Comparison of ENCODE assay signal across 8 cellular contexts in genomic region chr10:46841051-46841593, GRCh38.
A peak's percentile ranks its signal among the peaks of the same experiment; 100 is the strongest.
DNase-seq lines count a peak whose midpoint lies in the region; ATAC-seq and TF ChIP-seq lines count a peak whose summit lies in the region.
"Not testable (repeated sequence)": the region's sequence is repeated elsewhere in the genome, so short reads cannot be mapped to it uniquely, and the experiment has no call there.

No MANE protein-coding gene starts in this region.

- H3K4me1 ChIP-seq in Panc1 (ENCODE audit: control insufficient read depth, insufficient read depth, low read length); endodermal cell (ENCODE audit: control insufficient read depth, insufficient read depth, low read length); gastroesophageal sphincter; lower lobe of right lung; spleen; upper lobe of right lung: not testable (repeated sequence)

- H3K9me3 Mint-ChIP-seq in activated CD8-positive, alpha-beta memory T cell treated with anti-CD3 and anti-CD28 coated beads, Interleukin-2, amount 10 ng/mL, durations not matched to agents 7 days and 5 days (ENCODE audit: low read depth); endodermal cell: not testable (repeated sequence)

- not testable (repeated sequence) for H3K27me3 Mint-ChIP-seq in activated CD8-positive, alpha-beta memory T cell treated with anti-CD3 and anti-CD28 coated beads, Interleukin-2, amount 10 ng/mL, durations not matched to agents 7 days and 5 days; endodermal cell (ENCODE audit: insufficient read depth)

- ATAC-seq in Panc1: peak; percentile 65
- not testable (repeated sequence) for ATAC-seq in activated CD8-positive, alpha-beta memory T cell treated with anti-CD3 and anti-CD28 coated beads, Interleukin-2, amount 10 ng/mL, durations not matched to agents 7 days and 5 days
- ATAC-seq in gastroesophageal sphincter: peak; percentile 31
- peak; percentile 53 for ATAC-seq in left lobe of liver
- peak; percentile 36 to 51 for ATAC-seq in lower lobe of right lung
- peak; percentile 56 for ATAC-seq in upper lobe of right lung

- H3K27ac Mint-ChIP-seq in activated CD8-positive, alpha-beta memory T cell treated with anti-CD3 and anti-CD28 coated beads, Interleukin-2, amount 10 ng/mL, durations not matched to agents 7 days and 5 days; endodermal cell: not testable (repeated sequence)

- 94% methylated on average over 7 of the region's 10 CpGs; no CpG with 5 or more reads in 1 of the 2 experiments for WGBS in endodermal cell (ENCODE audit: insufficient coverage in 1 of 2, insufficient read length in 1 of 2), 2 experiments
- no CpG with 5 or more reads among the region's 10 CpGs for WGBS in gastroesophageal sphincter (ENCODE audit: low coverage in 1 of 2), 2 donors
- WGBS in spleen, 5 donors: 91 to 93% (median 92%) methylated on average over 5 to 10 of the region's 10 CpGs; no CpG with 5 or more reads in 2 of the 5 donors

- DNase-seq in Panc1 (ENCODE audit: low read depth, low spot score); left lobe of liver (ENCODE audit: low spot score); lower lobe of right lung; upper lobe of right lung: not testable (repeated sequence)
- DNase-seq in activated CD8-positive, alpha-beta memory T cell treated with anti-CD3 and anti-CD28 coated beads, Interleukin-2, amount 10 ng/mL, durations not matched to agents 7 days and 5 days: peak; percentile 40
- DNase-seq in endodermal cell (peak; percentile 21), spleen (peak; percentile 32)

- POLR2A ChIA-PET in Panc1 (lab: Charles Lee): not testable (repeated sequence)

- in situ Hi-C loops in Panc1 (cut with HindIII; ENCODE audit: low pct_unique_long_range_greater_than_20kb, low sequenced_read_pairs): not testable (repeated sequence)

- not testable (repeated sequence) for H3K36me3 Mint-ChIP-seq in activated CD8-positive, alpha-beta memory T cell treated with anti-CD3 and anti-CD28 coated beads, Interleukin-2, amount 10 ng/mL, durations not matched to agents 7 days and 5 days; endodermal cell (ENCODE audit: low read depth)

- H3K9ac ChIP-seq in endodermal cell (ENCODE audit: extremely low read depth, low read length, poor library complexity, severe bottlenecking): not testable (repeated sequence)

- TF ChIP-seq EP300 in gastroesophageal sphincter (IDR thresholded peaks at IDR 0.05): not testable (repeated sequence)

- not testable (repeated sequence) for H3K27me3 ChIP-seq in Panc1 (ENCODE audit: control insufficient read depth, insufficient read depth, low read length); endodermal cell (ENCODE audit: control insufficient read depth, insufficient read depth, low read length, poor library complexity, severe bottlenecking); gastroesophageal sphincter; lower lobe of right lung (ENCODE audit: low read depth); spleen (replicated peaks in 1 of 7); upper lobe of right lung

- not testable (repeated sequence) for H3K9me3 ChIP-seq in Panc1 (ENCODE audit: control insufficient read depth, insufficient read depth, low read depth, low read length); endodermal cell (ENCODE audit: control insufficient read depth, low read length); gastroesophageal sphincter; lower lobe of right lung; spleen; upper lobe of right lung

- TF ChIP-seq POLR2A in gastroesophageal sphincter (IDR thresholded peaks at IDR 0.05); spleen (IDR thresholded peaks at IDR 0.05): not testable (repeated sequence)

- intact Hi-C loops in Panc1 (cut with micrococcal nuclease; ENCODE audit: unreplicated experiment); lower lobe of right lung (cut with DNase I); spleen (cut with DNase I; ENCODE audit: low total_unique reads); upper lobe of right lung (cut with DNase I): not testable (repeated sequence)

- TF ChIP-seq CTCF in Panc1 (IDR thresholded peaks at IDR 0.05); endodermal cell (conservative IDR thresholded peaks at IDR 0.05); gastroesophageal sphincter (IDR thresholded peaks at IDR 0.05); lower lobe of right lung (IDR thresholded peaks at IDR 0.05); spleen (IDR thresholded peaks at IDR 0.05 in 8 of 11, conservative IDR thresholded peaks at IDR 0.05 in 3 of 11); upper lobe of right lung (IDR thresholded peaks at IDR 0.05): not testable (repeated sequence)

- H3K27ac ChIP-seq in Panc1 (ENCODE audit: low read length); endodermal cell (ENCODE audit: low read depth, low read length); gastroesophageal sphincter; lower lobe of right lung; spleen; upper lobe of right lung: not testable (repeated sequence)

- H3K4me1 Mint-ChIP-seq in activated CD8-positive, alpha-beta memory T cell treated with anti-CD3 and anti-CD28 coated beads, Interleukin-2, amount 10 ng/mL, durations not matched to agents 7 days and 5 days; endodermal cell: not testable (repeated sequence)

- H3K4me3 Mint-ChIP-seq in activated CD8-positive, alpha-beta memory T cell treated with anti-CD3 and anti-CD28 coated beads, Interleukin-2, amount 10 ng/mL, durations not matched to agents 7 days and 5 days; endodermal cell: not testable (repeated sequence)

- BruUV-seq in Panc1 (replicated peaks; lab: Mats Ljungman, UMichigan): not testable (repeated sequence)

- not testable (repeated sequence) for H3K36me3 ChIP-seq in Panc1 (ENCODE audit: control insufficient read depth, insufficient read depth, low read length); endodermal cell (ENCODE audit: control insufficient read depth, insufficient read depth, low read length); gastroesophageal sphincter; lower lobe of right lung; spleen; upper lobe of right lung

- H3K4me3 ChIP-seq in Panc1 (ENCODE audit: low read depth in 2 of 2, low read length in 2 of 2); endodermal cell (ENCODE audit: low read length); gastroesophageal sphincter; lower lobe of right lung; spleen; upper lobe of right lung: not testable (repeated sequence)

- CTCF ChIA-PET in Panc1 (lab: Charles Lee); activated CD8-positive, alpha-beta memory T cell treated with anti-CD3 and anti-CD28 coated beads, Interleukin-2, amount 10 ng/mL, durations not matched to agents 7 days and 5 days (lab: Charles Lee): not testable (repeated sequence)
